20 cellular contexts compared by ENCODE assay signal in the genomic region with DNA sequence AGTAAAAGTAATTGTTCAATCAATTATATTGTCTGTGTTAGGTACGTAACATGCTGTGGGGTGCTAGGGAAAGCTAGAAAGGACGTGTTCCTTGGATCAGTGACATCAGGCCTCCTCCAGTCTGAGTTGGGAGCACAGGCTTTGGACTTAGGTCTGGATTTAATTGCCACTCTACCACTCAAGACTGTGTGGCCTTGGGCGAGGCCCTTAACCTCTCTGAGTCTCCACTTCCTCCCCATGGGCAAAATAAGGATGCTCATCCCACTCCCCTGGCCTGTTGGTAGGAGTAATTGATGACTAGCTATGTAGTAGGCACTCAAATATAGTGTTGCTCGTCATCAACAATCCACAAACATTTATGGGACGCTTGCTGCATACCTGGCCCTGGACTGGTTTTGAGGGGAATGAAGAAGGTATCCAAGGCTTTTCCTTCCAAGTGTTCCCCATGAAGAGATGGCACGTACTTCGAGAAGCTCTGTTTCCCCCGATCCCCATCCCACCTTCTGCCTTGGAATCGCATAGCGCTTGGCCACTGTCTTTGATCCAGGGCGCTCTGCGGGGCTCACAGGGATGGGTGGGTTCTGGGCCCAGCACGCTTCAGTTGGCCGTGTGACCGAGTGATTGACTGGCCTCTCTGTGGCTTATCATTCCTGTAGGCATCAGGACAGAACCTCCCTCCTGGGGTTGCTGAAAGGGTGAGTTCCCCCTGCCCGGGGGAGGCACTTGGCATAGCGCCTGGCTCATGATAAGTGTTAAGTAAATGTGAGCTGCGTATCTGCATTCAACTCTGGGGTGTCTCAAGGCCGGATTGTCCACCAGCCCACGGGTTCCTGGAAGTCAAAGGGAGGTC. TPM values are rescaled to one million over a fixed set of nuclear protein-coding genes. Genes with fewer than 3 reads are reported as not detected.
DNase-seq lines count a peak whose midpoint lies in the region; ATAC-seq and TF ChIP-seq lines count a peak whose summit lies in the region.
"Had no signal": no experiment of that assay in that cellular context is flagged by ENCODE, and none has a peak within 500 bp of the region (broad histone marks: within the 10 kb centered on the region; RNA-seq: fewer than 3 reads in every experiment).

No MANE protein-coding gene starts in this region.

- 65 to 78% (median 72%) methylated on average over 20 of the region's 20 CpGs for WGBS in stomach, 5 donors

- no peak for TF ChIP-seq POLR2A in stomach (IDR thresholded peaks at IDR 0.05)

- no peak for ATAC-seq in GM19395 (IDR thresholded peaks at IDR 0.05; ENCODE audit: unreplicated experiment)
- ATAC-seq: T-cell had no signal

- H3K4me3 ChIP-seq in ascending aorta (no peak overlapping the region), right atrium auricular region (no peak overlapping the region), stomach (no peak overlapping the region)
- H3K4me3 ChIP-seq: thoracic aorta had no signal

- no peaks in the 10 kb centered on the region for H3K27me3 ChIP-seq in ascending aorta
- H3K27me3 ChIP-seq in right atrium auricular region = no peaks in the 10 kb centered on the region
- no peaks in the 10 kb centered on the region for H3K27me3 ChIP-seq in stomach

- H3K27ac ChIP-seq in ascending aorta = no peak overlapping the region
- H3K27ac ChIP-seq in right atrium auricular region = no peak overlapping the region
- H3K27ac ChIP-seq in stomach = no peak overlapping the region
- H3K27ac ChIP-seq: thoracic aorta, VCaP had no signal

- intact Hi-C loops in ascending aorta (cut with DNase I) = no loop called here
- intact Hi-C loops in stomach (cut with DNase I; ENCODE audit: low total_unique reads) = loop anchor here (10.0 kb wide), 1 partner anchor 477 kb away; no protein-coding TSS in a partner anchor

- peak; percentile 14 for DNase-seq in NCI-H69 (lab: John Stamatoyannopoulos, UW)
- DNase-seq in ascending aorta (ENCODE audit: low spot score in 2 of 2) = peak; percentile 4 to 59
- DNase-seq in right atrium auricular region (ENCODE audit: low spot score) = peak; percentile 9
- DNase-seq in stomach = peak; percentile 25
- no peak for DNase-seq in stimulated activated CD4-positive, alpha-beta T cell treated with anti-CD3 and anti-CD28 coated beads, Interleukin-4, amount 100 ng/mL, for 24 hours
- no peak for DNase-seq in pons (ENCODE audit: low spot score)
- DNase-seq: activated CD4-positive, alpha-beta T cell treated with anti-CD3 and anti-CD28 coated beads, Interleukin-2, amount 50 U/mL, for 48 hours; activated naive CD4-positive, alpha-beta T cell treated with anti-CD3 and anti-CD28 coated beads, Interleukin-2, amount 50 U/mL, for 16 hours; AML-193; DND-41; KG1; NCI-H2029 treated with DMSO at 0.1 percent for 48 hours; NCI-H524; SHP77; stimulated activated CD4-positive, alpha-beta T cell treated with anti-CD3 and anti-CD28 coated beads, Interleukin-15, amount 100 ng/mL, for 24 hours had no signal

- no peaks in the 10 kb centered on the region for H3K4me1 ChIP-seq in ascending aorta
- no peaks in the 10 kb centered on the region for H3K4me1 ChIP-seq in right atrium auricular region
- no peaks in the 10 kb centered on the region for H3K4me1 ChIP-seq in stomach

- H3K36me3 ChIP-seq in ascending aorta = no peaks in the 10 kb centered on the region
- no peaks in the 10 kb centered on the region for H3K36me3 ChIP-seq in right atrium auricular region
- no peaks in the 10 kb centered on the region for H3K36me3 ChIP-seq in stomach
- H3K36me3 ChIP-seq: thoracic aorta had no signal

- no peak for TF ChIP-seq CTCF in ascending aorta (IDR thresholded peaks at IDR 0.05)
- no peak for TF ChIP-seq CTCF in right atrium auricular region (IDR thresholded peaks at IDR 0.05)
- TF ChIP-seq CTCF in stomach (IDR thresholded peaks at IDR 0.05) = no peak

- no peak for TF ChIP-seq EP300 in stomach (IDR thresholded peaks at IDR 0.05)

- H3K9me3 ChIP-seq in ascending aorta (no peaks in the 10 kb centered on the region), right atrium auricular region (no peaks in the 10 kb centered on the region), stomach (no peaks in the 10 kb centered on the region)
- H3K9me3 ChIP-seq: thoracic aorta had no signal

RNA-seq across cellular contexts. Expression of a gene that starts 8.1 kb away (rescaled TPM):
- total RNA-seq in ascending aorta (6.9 TPM), right atrium auricular region (1 to 10 TPM; 2.2 to 2.7 TPM), stomach (1 to 10 TPM in 1 of 5 donors, under 1 TPM in 1, not detected in 3; 0.37 to 7.1 TPM)
- under 1 TPM; 0.37 to 0.68 (median 0.46) TPM for polyA plus RNA-seq in stomach
- total RNA-seq: kidney epithelial cell had no signal

RNA-seq across cellular contexts. Expression of a gene that starts 39.9 kb away (rescaled TPM):
- total RNA-seq in ascending aorta (269 TPM), right atrium auricular region (100 to 1,000 TPM; 271 to 353 TPM), stomach (100 to 1,000 TPM; 289 to 989 (median 416) TPM)
- polyA plus RNA-seq in stomach = 1,000 to 10,000 TPM; 2,122 to 3,788 (median 2,464) TPM

Comparison
In these comparisons a context has a peak if more than half of its experiments do, and no peak if none do; other contexts are left out.
1. DNase-seq: peak in NCI-H69 (single experiment), ascending aorta (2 of 2), right atrium auricular region (single experiment) and stomach (single experiment); none in stimulated activated CD4-positive, alpha-beta T cell treated with anti-CD3 and anti-CD28 coated beads, Interleukin-4, amount 100 ng/mL, for 24 hours (single experiment) and pons (single experiment).